In the genomic region with DNA sequence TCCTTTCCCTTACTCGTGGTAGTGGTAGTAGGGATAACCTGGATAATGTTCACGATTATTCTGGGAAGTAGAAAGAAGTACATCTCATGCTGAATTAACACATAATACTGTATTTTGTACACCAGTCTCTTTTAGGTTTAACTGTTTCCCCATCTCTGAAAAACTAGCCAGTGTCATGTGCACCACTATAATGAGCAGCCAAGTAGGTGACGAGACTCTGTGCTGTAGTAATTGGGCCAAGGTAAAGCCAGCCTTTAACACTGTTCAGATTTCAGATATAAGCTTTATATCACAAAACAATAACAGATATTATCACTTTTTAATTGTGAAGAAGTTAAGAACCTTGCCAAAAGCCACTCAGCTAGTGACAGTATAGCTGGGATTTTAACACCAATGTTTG, we compare ENCODE assay signal across 3 cellular contexts.
"Had no signal": no experiment of that assay in that cellular context is flagged by ENCODE, and none has a peak within 500 bp of the region (broad histone marks: within the 10 kb centered on the region; RNA-seq: fewer than 3 reads in every experiment).

No MANE protein-coding gene starts in this region.

- DNase-seq: GDM1, GF-D8 had no signal

- H3K4me3 ChIP-seq: GM12878 had no signal

- ATAC-seq: GM12878 had no signal
